In the genomic region with DNA sequence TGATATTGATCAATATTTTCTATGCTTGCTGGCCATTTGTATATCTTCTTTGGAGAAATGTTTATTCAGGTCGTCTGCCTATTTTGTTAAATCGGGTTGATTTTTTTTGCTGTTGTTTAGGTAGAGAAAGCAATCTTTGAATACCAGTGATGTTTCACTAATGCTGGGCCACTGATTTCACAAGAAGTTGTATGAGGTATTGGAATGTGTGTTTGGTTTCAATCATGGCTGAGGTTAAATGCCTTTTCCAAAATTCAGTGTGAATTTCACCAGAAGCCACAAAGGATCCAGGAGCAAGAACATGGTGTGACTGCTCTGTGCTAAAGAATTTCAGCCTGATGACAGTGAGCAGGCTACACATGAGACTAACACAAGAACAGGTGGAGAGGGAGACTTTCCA, we compare ENCODE assay signal across 19 cellular contexts. TPM values are rescaled to one million over a fixed set of nuclear protein-coding genes. Genes with fewer than 3 reads are reported as not detected.
"Had no signal": no experiment of that assay in that cellular context is flagged by ENCODE, and none has a peak within 500 bp of the region (broad histone marks: within the 10 kb centered on the region; RNA-seq: fewer than 3 reads in every experiment).

No MANE protein-coding gene starts in this region.

RNA-seq across cellular contexts. Expression of gene PSG2, which starts 32.1 kb away (rescaled TPM):
- total RNA-seq: kidney; left colon; left lung; liver; lower lobe of right lung; mammary epithelial cell; mucosa of gallbladder; naive thymus-derived CD8-positive, alpha-beta T cell; neural crest cell; osteoblast; pancreas; prostate gland; right cardiac atrium; sciatic nerve; spleen; subcutaneous adipose tissue; thoracic aorta; ureter; uterus had no signal
- polyA plus RNA-seq: liver; naive thymus-derived CD8-positive, alpha-beta T cell; pancreas; right cardiac atrium; spleen had no signal
